1 cellular context compared by ENCODE assay signal in the genomic region with DNA sequence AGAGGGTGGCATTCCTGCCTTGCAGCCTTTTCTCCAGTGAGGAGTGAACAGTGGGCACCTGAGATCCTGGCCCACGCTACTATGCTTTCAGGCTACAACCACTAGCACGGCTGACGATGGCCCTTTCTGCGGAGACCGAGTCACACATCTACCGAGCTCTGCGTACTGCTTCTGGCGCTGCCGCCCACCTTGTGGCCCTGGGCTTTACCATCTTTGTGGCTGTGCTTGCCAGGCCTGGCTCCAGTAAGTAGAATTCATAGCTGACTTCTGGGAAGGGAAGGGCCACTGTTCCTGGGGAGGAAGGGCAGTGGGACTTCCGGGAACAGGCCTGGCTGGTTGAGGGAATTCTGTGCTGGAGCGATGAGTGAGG.
TF ChIP-seq lines count a peak whose summit lies in the region.

No MANE protein-coding gene starts in this region.

TF ChIP-seq in HepG2, 621 proteins besides CTCF, POLR2A, EP300 and RAD21:
- TF ChIP-seq FOSL2 (CRISPR knock-in tag; IDR thresholded peaks at IDR 0.05) = no peak
- 0 out of 2 replicates have a peak, but pooled peaks have one; percentile 29 for TF ChIP-seq ZC3H13 (CRISPR knock-in tag; IDR thresholded peaks at IDR 0.05)
- TF ChIP-seq LCORL (IDR thresholded peaks at IDR 0.05) = no peak
- TF ChIP-seq LCORL (CRISPR knock-in tag; IDR thresholded peaks at IDR 0.05) = peak; percentile 0; the same call in 1 of the 2 replicates
- 0 out of 2 replicates have a peak, but pooled peaks have one; percentile 11 for TF ChIP-seq AKAP8 (CRISPR knock-in tag; IDR thresholded peaks at IDR 0.05)
- TF ChIP-seq NONO (IDR thresholded peaks at IDR 0.05) = no peak
- 0 out of 2 replicates have a peak, but pooled peaks have one; percentile 48 for TF ChIP-seq NONO (CRISPR knock-in tag; conservative IDR thresholded peaks at IDR 0.05)
- TF ChIP-seq CREM (IDR thresholded peaks at IDR 0.05) = peak; percentile 46; the same call in 1 of the 2 replicates
- no peak for TF ChIP-seq CREM (CRISPR knock-in tag; IDR thresholded peaks at IDR 0.05)
- TF ChIP-seq RORA (CRISPR knock-in tag; IDR thresholded peaks at IDR 0.05) = no peak
- TF ChIP-seq TOE1 (CRISPR knock-in tag; IDR thresholded peaks at IDR 0.05) = no peak
- TF ChIP-seq, protein P1, sequence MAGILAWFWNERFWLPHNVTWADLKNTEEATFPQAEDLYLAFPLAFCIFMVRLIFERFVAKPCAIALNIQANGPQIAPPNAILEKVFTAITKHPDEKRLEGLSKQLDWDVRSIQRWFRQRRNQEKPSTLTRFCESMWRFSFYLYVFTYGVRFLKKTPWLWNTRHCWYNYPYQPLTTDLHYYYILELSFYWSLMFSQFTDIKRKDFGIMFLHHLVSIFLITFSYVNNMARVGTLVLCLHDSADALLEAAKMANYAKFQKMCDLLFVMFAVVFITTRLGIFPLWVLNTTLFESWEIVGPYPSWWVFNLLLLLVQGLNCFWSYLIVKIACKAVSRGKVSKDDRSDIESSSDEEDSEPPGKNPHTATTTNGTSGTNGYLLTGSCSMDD (CRISPR knock-in tag; IDR thresholded peaks at IDR 0.05) = 0 out of 2 replicates have a peak, but pooled peaks have one; percentile 35
- 0 out of 2 replicates have a peak, but pooled peaks have one; percentile 22 for TF ChIP-seq ZSCAN21 (CRISPR knock-in tag; IDR thresholded peaks at IDR 0.05; ENCODE audit: borderline replicate concordance)
- no peak for TF ChIP-seq ZFP36 (IDR thresholded peaks at IDR 0.05; ENCODE audit: borderline replicate concordance, low read depth, low read length, partially characterized antibody)
- no peak for TF ChIP-seq POLR2AphosphoS5 (IDR thresholded peaks at IDR 0.05; ENCODE audit: low read depth, low read length)
